In the genomic region with DNA sequence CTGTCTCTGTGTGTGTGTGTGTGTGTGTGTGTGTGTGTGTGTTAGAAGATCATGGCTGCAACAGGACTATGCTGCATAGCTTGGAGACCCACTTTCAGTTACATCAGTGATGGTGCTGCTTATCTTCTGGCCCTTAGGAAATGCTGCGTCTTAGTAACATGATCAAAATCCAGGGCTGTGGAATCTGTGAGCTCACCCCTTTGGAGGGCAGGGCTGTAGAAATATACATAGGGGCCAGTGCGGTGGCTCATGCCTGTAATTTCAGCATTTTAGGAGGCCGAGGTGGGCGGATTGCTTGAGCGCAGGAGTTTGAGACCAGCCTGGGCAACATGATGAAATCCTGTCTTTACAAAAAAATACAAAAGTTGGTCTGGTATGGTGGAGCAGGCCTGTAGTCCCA, we compare ENCODE assay signal across 27 cellular contexts.
DNase-seq lines count a peak whose midpoint lies in the region; ATAC-seq, FAIRE-seq and TF ChIP-seq lines count a peak whose summit lies in the region.
"Had no signal": no experiment of that assay in that cellular context is flagged by ENCODE, and none has a peak within 500 bp of the region (broad histone marks: within the 10 kb centered on the region; RNA-seq: fewer than 3 reads in every experiment).

No MANE protein-coding gene starts in this region.

- H3K4me3 Mint-ChIP-seq in type B pancreatic cell = no peak overlapping the region
- no peak overlapping the region for H3K4me3 Mint-ChIP-seq in stimulated activated effector memory CD8-positive, alpha-beta T cell treated with anti-CD3 and anti-CD28 coated beads, Interleukin-12 subunit alpha, Interleukin-12 subunit beta, amount 100 ng/mL, for 72 hours
- H3K4me3 Mint-ChIP-seq: B cell; CD8-positive, alpha-beta T cell; HFFc6; T-cell had no signal

- H3K56ac ChIP-seq in H1 (replicated peaks; ENCODE audit: insufficient read length, low read depth, low read length) = no peak overlapping the region

- no peak overlapping the region for H3K4me2 ChIP-seq in H1 (ENCODE audit: insufficient read depth in 1 of 2, low read depth in 2 of 2, low read length in 2 of 2)
- H3K4me2 ChIP-seq: PC-9 had no signal

- no peaks in the 10 kb centered on the region for H4K20me1 ChIP-seq in H1 (replicated peaks in 1 of 2; ENCODE audit: control insufficient read depth in 1 of 2, insufficient read depth in 2 of 2, low read length in 2 of 2)

- H3K4me3 ChIP-seq in H1 (ENCODE audit: extremely low read depth in 1 of 4, insufficient read depth in 2 of 4, low read depth in 3 of 4, low read length in 4 of 4) (no peak overlapping the region), mesodermal cell (ENCODE audit: extremely low read depth, insufficient read depth, low read length, poor library complexity, severe bottlenecking) (no peak overlapping the region)
- H3K4me3 ChIP-seq: GM12878, PC-9, SJCRH30 had no signal

- no peak overlapping the region for H2AK5ac ChIP-seq in H1 (ENCODE audit: low read depth, low read length)

- H3K9me3 ChIP-seq in H1 (ENCODE audit: insufficient read depth in 2 of 2, low read depth in 1 of 2, low read length in 1 of 2) (no peaks in the 10 kb centered on the region), mesodermal cell (ENCODE audit: control insufficient read depth, low read length) (no peaks in the 10 kb centered on the region)
- H3K9me3 ChIP-seq: SJCRH30 had no signal

- no peak overlapping the region for H4K5ac ChIP-seq in H1 (ENCODE audit: insufficient read length, low read depth, low read length)

- H3K4ac ChIP-seq in H1 (replicated peaks; ENCODE audit: insufficient read length, low read depth, low read length) = no peak overlapping the region

- H2BK5ac ChIP-seq in H1 (ENCODE audit: low read depth, low read length) = no peak overlapping the region

- no peak overlapping the region for H3K18ac ChIP-seq in H1 (ENCODE audit: extremely low read depth, low read length)

- no peak for TF ChIP-seq POLR2A in H1 (IDR thresholded peaks at IDR 0.05; ENCODE audit: control extremely low read depth in 1 of 2, low read depth in 2 of 2, low read length in 2 of 2)

- H3K9me3 Mint-ChIP-seq in type B pancreatic cell = no peaks in the 10 kb centered on the region
- H3K9me3 Mint-ChIP-seq in stimulated activated effector memory CD8-positive, alpha-beta T cell treated with anti-CD3 and anti-CD28 coated beads, Interleukin-12 subunit alpha, Interleukin-12 subunit beta, amount 100 ng/mL, for 72 hours = no peaks in the 10 kb centered on the region
- H3K9me3 Mint-ChIP-seq: CD8-positive, alpha-beta T cell; HFFc6; T-cell had no signal

- no peak overlapping the region for H3K23ac ChIP-seq in H1 (ENCODE audit: insufficient read length)

- no peaks in the 10 kb centered on the region for H3K27me3 Mint-ChIP-seq in type B pancreatic cell

- TF ChIP-seq RAD21 in H1 (IDR thresholded peaks at IDR 0.05 in 1 of 2, conservative IDR thresholded peaks at IDR 0.05 in 1 of 2; ENCODE audit: low read depth in 2 of 2, low read length in 2 of 2) = no peak

- H3K9ac ChIP-seq in H1 (replicated peaks in 1 of 4; ENCODE audit: extremely low read depth in 1 of 4, low read depth in 3 of 4, low read length in 3 of 4) = no peak overlapping the region

- no peak overlapping the region for H4K91ac ChIP-seq in H1 (replicated peaks; ENCODE audit: insufficient read length, low read length)

- H2BK20ac ChIP-seq in H1 (ENCODE audit: low read length) = no peak overlapping the region

- H3K36me3 ChIP-seq in H1 (ENCODE audit: control insufficient read depth in 2 of 4, insufficient read depth in 4 of 4, low read length in 3 of 4) = no peaks in the 10 kb centered on the region
- H3K36me3 ChIP-seq in mesodermal cell (ENCODE audit: control insufficient read depth, insufficient read depth, low read length) = peaks cover 31% of the 10 kb centered on the region
- H3K36me3 ChIP-seq: SJCRH30 had no signal

- H3K79me1 ChIP-seq in H1 (ENCODE audit: low read depth, low read length) = peaks cover 5% of the 10 kb centered on the region; the same call in 1 of the 2 replicates

- H3K23me2 ChIP-seq in H1 (ENCODE audit: low read depth, low read length) = no peaks in the 10 kb centered on the region; the same call in 1 of the 2 replicates

- H3K27ac Mint-ChIP-seq in type B pancreatic cell = peak overlapping the region; percentile 23
- H3K27ac Mint-ChIP-seq in stimulated activated effector memory CD8-positive, alpha-beta T cell treated with anti-CD3 and anti-CD28 coated beads, Interleukin-12 subunit alpha, Interleukin-12 subunit beta, amount 100 ng/mL, for 72 hours = no peak overlapping the region
- H3K27ac Mint-ChIP-seq: B cell; CD8-positive, alpha-beta T cell; HFFc6; T-cell had no signal

- TF ChIP-seq EP300 in H1 (IDR thresholded peaks at IDR 0.05; ENCODE audit: borderline replicate concordance in 1 of 2, low read depth in 2 of 2, low read length in 2 of 2) = no peak

- peak overlapping the region; percentile 99; the same call in 1 of the 2 replicates for H3K27ac ChIP-seq in VCaP
- H3K27ac ChIP-seq in H1 (ENCODE audit: low read depth, low read length) = no peak overlapping the region
- peak overlapping the region; percentile 8 for H3K27ac ChIP-seq in mesodermal cell (ENCODE audit: low read depth, low read length, severe bottlenecking)
- H3K27ac ChIP-seq: C4-2B, PC-9, SJCRH30 had no signal

- DNase-seq in H1 (ENCODE audit: low read depth in 1 of 2, low spot score in 2 of 2) (no peak), type B pancreatic cell (ENCODE audit: extremely low spot score, unreplicated experiment) (no peak), COLO829 (ENCODE audit: low spot score) (no peak), KG1 (lab: John Stamatoyannopoulos, UW) (no peak)
- DNase-seq in stimulated activated effector memory CD8-positive, alpha-beta T cell treated with anti-CD3 and anti-CD28 coated beads, Interleukin-12 subunit alpha, Interleukin-12 subunit beta, amount 100 ng/mL, for 72 hours (ENCODE audit: low spot score in 2 of 2) = no peak
- DNase-seq: CD8-positive, alpha-beta T cell; DMS 273 treated with DMSO at 0.1 percent for 48 hours; DMS79; EL; GDM1; H7; HFFc6; IMR-90; NCI-H1092; NCI-H146; NCI-H1930; NCI-H446 treated with DMSO at 0.1 percent for 48 hours; NCI-H526; PC-9; SJCRH30; T-cell had no signal

- WGBS in H1 (ENCODE audit: extremely low coverage in 1 of 2, insufficient coverage in 1 of 2, insufficient read length in 1 of 2, insufficient replicate concordance in 2 of 2, low coverage in 1 of 2, low lambda C conversion rate in 2 of 2, missing lambda C conversion rate in 1 of 2), 2 experiments = 91% methylated on average over 5 of the region's 5 CpGs; no CpG with 5 or more reads in 1 of the 2 experiments
- 93 to 94% methylated on average over 5 of the region's 5 CpGs for WGBS in mesodermal cell (ENCODE audit: insufficient coverage in 2 of 2), 2 experiments

- H4K8ac ChIP-seq in H1 (ENCODE audit: extremely low read depth, insufficient read depth, low read length) = peak overlapping the region; percentile 18; the same call in 1 of the 2 replicates

- no peak overlapping the region for H2BK15ac ChIP-seq in H1 (ENCODE audit: low read length)

- peaks cover 0 to 63% of the 10 kb centered on the region in 2 experiments; a peak in 2 of 4 replicates for H3K79me2 ChIP-seq in H1 (ENCODE audit: control insufficient read depth in 1 of 2, insufficient read depth in 2 of 2, low read length in 2 of 2)

- TF ChIP-seq CTCF in VCaP (conservative IDR thresholded peaks at IDR 0.05) = no peak
- TF ChIP-seq CTCF in H1 (IDR thresholded peaks at IDR 0.05; ENCODE audit: control extremely low read depth in 1 of 3, insufficient read depth in 1 of 3, low read depth in 1 of 3, low read length in 3 of 3) = no peak
- TF ChIP-seq CTCF in type B pancreatic cell (conservative IDR thresholded peaks at IDR 0.05) = no peak

- peaks cover 12% of the 10 kb centered on the region for H3K36me3 Mint-ChIP-seq in type B pancreatic cell
- no peaks in the 10 kb centered on the region for H3K36me3 Mint-ChIP-seq in stimulated activated effector memory CD8-positive, alpha-beta T cell treated with anti-CD3 and anti-CD28 coated beads, Interleukin-12 subunit alpha, Interleukin-12 subunit beta, amount 100 ng/mL, for 72 hours
- H3K36me3 Mint-ChIP-seq: CD8-positive, alpha-beta T cell; T-cell had no signal

- H3K4me1 ChIP-seq in H1 (replicated peaks in 1 of 4; ENCODE audit: control insufficient read depth in 3 of 4, insufficient read depth in 4 of 4, low read length in 3 of 4) (peaks cover 0 to 12% (median 9%) of the 10 kb centered on the region in 4 experiments; a peak in 5 of 7 replicates), mesodermal cell (ENCODE audit: control insufficient read depth, insufficient read depth, low read length, poor library complexity, severe bottlenecking) (peaks cover 49% of the 10 kb centered on the region)
- H3K4me1 ChIP-seq: SJCRH30 had no signal

- peaks cover 47% of the 10 kb centered on the region for H3K4me1 Mint-ChIP-seq in type B pancreatic cell (ENCODE audit: unreplicated experiment)
- no peaks in the 10 kb centered on the region for H3K4me1 Mint-ChIP-seq in stimulated activated effector memory CD8-positive, alpha-beta T cell treated with anti-CD3 and anti-CD28 coated beads, Interleukin-12 subunit alpha, Interleukin-12 subunit beta, amount 100 ng/mL, for 72 hours
- H3K4me1 Mint-ChIP-seq: B cell had no signal

- H3K27me3 ChIP-seq in H1 (replicated peaks in 1 of 4; ENCODE audit: control insufficient read depth in 3 of 4, extremely low read depth in 1 of 4, insufficient read depth in 3 of 4, low read length in 3 of 4) = no peaks in the 10 kb centered on the region
- H3K27me3 ChIP-seq: SJCRH30 had no signal

- no peak for FAIRE-seq in H1 (lab: Jason Lieb, UNC)
- FAIRE-seq: GM12878 had no signal

- no peak overlapping the region for H2AFZ ChIP-seq in H1 (ENCODE audit: low read length)
- H2AFZ ChIP-seq: PC-9 had no signal

- POLR2A ChIA-PET in H1 (lab: Charles Lee; ENCODE audit: partially characterized antibody) = interaction anchor here (1.5 kb wide), 1 partner anchor 30 kb away, joined by 5 read pairs; no protein-coding TSS in a partner anchor

- no peak overlapping the region for H3K14ac ChIP-seq in H1 (ENCODE audit: insufficient read length)

- no peak for ATAC-seq in stimulated activated effector memory CD8-positive, alpha-beta T cell treated with anti-CD3 and anti-CD28 coated beads, Interleukin-12 subunit alpha, Interleukin-12 subunit beta, amount 100 ng/mL, for 72 hours
- ATAC-seq: CD8-positive, alpha-beta T cell; GM12878; Right ventricle myocardium inferior; T-cell had no signal

- H2BK120ac ChIP-seq in H1 (replicated peaks; ENCODE audit: low read depth, low read length) = no peak overlapping the region

- CTCF ChIA-PET in H1 (lab: Charles Lee; ENCODE audit: partially characterized antibody) = interaction anchor here (1.1 to 2.9 kb wide), 7 partner anchors 9 to 258 kb away, joined by 3 to 9 read pairs (median 4); no protein-coding TSS in a partner anchor

- H2BK12ac ChIP-seq in H1 (ENCODE audit: low read depth, low read length) = no peak overlapping the region

TF ChIP-seq in H1, 55 proteins besides CTCF, POLR2A, EP300 and RAD21 (continues in another document):
- no peak for TF ChIP-seq CBX8 (IDR thresholded peaks at IDR 0.05; ENCODE audit: borderline replicate concordance, low read depth, low read length)
- TF ChIP-seq YY1 (IDR thresholded peaks at IDR 0.05; ENCODE audit: low read depth, low read length) = no peak
- TF ChIP-seq SIRT6 (IDR thresholded peaks at IDR 0.05; ENCODE audit: low read length) = no peak
- no peak for TF ChIP-seq KDM5A (IDR thresholded peaks at IDR 0.05; ENCODE audit: low read length)
- no peak for TF ChIP-seq CTBP2 (IDR thresholded peaks at IDR 0.05; ENCODE audit: borderline replicate concordance, insufficient read depth, insufficient read length, low read length)
